7 cellular contexts compared by ENCODE assay signal in the genomic region with DNA sequence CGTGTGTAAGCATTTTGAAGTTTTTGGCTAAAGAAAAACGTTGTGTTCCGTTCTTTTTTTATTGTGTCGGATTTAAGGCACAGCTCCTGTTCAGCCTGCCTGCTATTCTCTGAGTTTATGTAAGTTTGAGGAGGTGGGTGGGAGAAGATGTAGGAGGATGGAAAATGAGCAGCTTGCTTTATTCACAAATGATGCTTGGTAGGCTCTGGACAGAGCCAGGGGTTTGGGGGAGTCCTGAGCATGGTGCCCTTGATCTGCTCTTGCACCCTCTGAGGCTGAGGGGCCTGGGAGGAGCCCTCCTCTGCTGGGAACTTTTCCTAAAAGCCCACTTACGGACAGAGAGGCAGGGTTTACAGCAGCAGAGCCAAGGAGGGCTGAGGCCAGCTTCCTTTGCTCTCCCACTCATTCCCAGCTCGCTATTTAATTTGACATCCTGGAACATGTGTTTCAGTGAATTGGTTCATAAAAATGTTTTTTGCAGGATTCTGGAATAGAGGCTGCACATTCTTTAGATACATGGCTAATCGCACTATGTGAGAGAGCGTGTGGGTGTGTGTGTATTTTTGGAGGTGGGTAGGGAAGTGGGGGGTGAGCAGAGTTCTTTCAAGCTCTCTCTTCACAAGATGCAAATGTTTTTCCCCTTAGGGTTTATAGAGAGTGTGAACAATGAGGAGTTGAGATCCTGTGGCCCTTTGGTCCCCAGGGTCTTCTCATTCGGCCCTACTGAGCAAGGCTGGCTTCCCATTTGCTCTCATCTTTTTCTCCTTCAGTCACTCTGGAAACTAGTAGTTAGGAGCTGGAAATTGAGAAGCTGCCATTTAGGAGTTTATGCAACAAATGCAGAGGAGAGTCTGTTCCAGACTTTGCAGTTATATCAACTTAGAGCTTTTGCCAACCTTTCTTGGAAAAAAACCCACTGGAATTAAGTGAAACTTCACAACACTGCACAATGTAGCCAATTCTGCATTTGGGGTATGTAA. TPM values are rescaled to one million over a fixed set of nuclear protein-coding genes. Genes with fewer than 3 reads are reported as not detected.
DNase-seq lines count a peak whose midpoint lies in the region; ATAC-seq and TF ChIP-seq lines count a peak whose summit lies in the region.

No MANE protein-coding gene starts in this region.

- no peaks in the 10 kb centered on the region for H3K27me3 ChIP-seq in transverse colon

- 57 to 72% methylated on average over 5 to 9 of the region's 9 CpGs for WGBS in transverse colon (ENCODE audit: low coverage in 1 of 2), 2 donors

- DNase-seq in T-helper 17 cell (no peak), left ventricle myocardium superior (no peak), transverse colon (no peak), HEK293T (ENCODE audit: extremely low spot score) (no peak), activated gamma-delta T cell (lab: John Stamatoyannopoulos, UW) (no peak)

- no peak for TF ChIP-seq CTCF in transverse colon (IDR thresholded peaks at IDR 0.05)

- POLR2A ChIA-PET in HEK293T (lab: Yijun Ruan, JAX) = interaction anchor here (0.8 to 1.8 kb wide), 4 partner anchors 12 to 153 kb away, joined by 3 to 7 read pairs (median 4); a partner anchor contains a TSS

- H3K9me3 ChIP-seq in T-helper 17 cell (ENCODE audit: control insufficient read depth, low read length, poor library complexity, severe bottlenecking) = no peaks in the 10 kb centered on the region
- H3K9me3 ChIP-seq in transverse colon = no peaks in the 10 kb centered on the region

- H3K36me3 Mint-ChIP-seq in T-helper 17 cell (ENCODE audit: low read depth) = peaks cover 2% of the 10 kb centered on the region

- in situ Hi-C loops in transverse colon (cut with MboI; ENCODE audit: low pct_ligation_motif_present in 1 of 4, low pct_unique_long_range_greater_than_20kb in 1 of 4, low sequenced_read_pairs in 3 of 4) = no loop called here

- intact Hi-C loops in left ventricle myocardium superior (cut with micrococcal nuclease) (no loop called here), transverse colon (cut with DNase I; ENCODE audit: low total_unique reads) (no loop called here)

- no peaks in the 10 kb centered on the region for H3K36me3 ChIP-seq in transverse colon

- H3K4me3 Mint-ChIP-seq in T-helper 17 cell = peak overlapping the region; percentile 79

- H3K27me3 Mint-ChIP-seq in T-helper 17 cell = no peaks in the 10 kb centered on the region

- H3K4me3 ChIP-seq in transverse colon = peak overlapping the region in 1 of 4 donors; percentile 4

- H3K4me1 ChIP-seq in transverse colon = peaks cover 0 to 33% (median 16%) of the 10 kb centered on the region in 4 donors

- H3K27ac Mint-ChIP-seq in T-helper 17 cell = peak overlapping the region; percentile 99

- ATAC-seq in GM18867 (IDR thresholded peaks at IDR 0.05; ENCODE audit: unreplicated experiment) = peak; percentile 69
- peak; percentile 65 for ATAC-seq in HG02588 (IDR thresholded peaks at IDR 0.05; ENCODE audit: unreplicated experiment)
- ATAC-seq in T-helper 17 cell = peak; percentile 39
- peak; percentile 67 for ATAC-seq in left ventricle myocardium superior

- CTCF ChIA-PET in HEK293T (lab: Yijun Ruan, JAX) = interaction anchor here (0.8 to 1.6 kb wide), 3 partner anchors 12 to 34 kb away, joined by 3 to 9 read pairs (median 6); a partner anchor contains a TSS

- TF ChIP-seq POLR2A in transverse colon (IDR thresholded peaks at IDR 0.05) = no peak

- peaks cover 70% of the 10 kb centered on the region for H3K4me1 Mint-ChIP-seq in T-helper 17 cell

- peak overlapping the region; percentile 57 to 76 (median 64) for H3K27ac ChIP-seq in transverse colon

- no peak for TF ChIP-seq EP300 in transverse colon (IDR thresholded peaks at IDR 0.05; ENCODE audit: low read depth)

TF ChIP-seq in HEK293T, 16 proteins besides CTCF, POLR2A, EP300 and RAD21:
- TF ChIP-seq ELF4 (IDR thresholded peaks at IDR 0.05) = no peak
- no peak for TF ChIP-seq BHLHE40 (IDR thresholded peaks at IDR 0.05; ENCODE audit: borderline replicate concordance)
- no peak for TF ChIP-seq ARNT (IDR thresholded peaks at IDR 0.05)
- TF ChIP-seq FOXM1 (IDR thresholded peaks at IDR 0.05; ENCODE audit: borderline replicate concordance) = no peak
- TF ChIP-seq CTBP1 (IDR thresholded peaks at IDR 0.05; ENCODE audit: borderline replicate concordance) = no peak

RNA-seq across cellular contexts. Expression of a gene that starts 32.1 kb away (rescaled TPM):
- total RNA-seq in T-helper 17 cell (10 to 100 TPM; 83.8 to 92.7 TPM), left ventricle myocardium superior (16.8 TPM), transverse colon (10 to 100 TPM in 2 of 4 donors, 1 to 10 TPM in 2; 5.2 to 14.8 (median 8.3) TPM)
